In genomic region chr5:108672639-108673038, GRCh38 we compare ENCODE assay signal across 31 cellular contexts.
"Had no signal": no experiment of that assay in that cellular context is flagged by ENCODE, and none has a peak within 500 bp of the region (broad histone marks: within the 10 kb centered on the region; RNA-seq: fewer than 3 reads in every experiment).

No MANE protein-coding gene starts in this region.

- H3K27me3 ChIP-seq: colonic mucosa, gastrocnemius medialis, heart left ventricle, right atrium auricular region, suprapubic skin, transverse colon had no signal

- H3K27ac Mint-ChIP-seq: dendritic cell treated with granulocyte-macrophage colony-stimulating factor and Interleukin-4, amounts not matched to agents 40 ng/mL and 50 ng/mL, for 4 days; endodermal cell; immature natural killer cell; memory B cell; mesothelial cell of epicardium; naive B cell; nephron; stimulated activated naive CD8-positive, alpha-beta T cell treated with anti-CD3 and anti-CD28 coated beads, Interleukin-15, amount 100 ng/mL, for 72 hours had no signal

- H3K36me3 Mint-ChIP-seq: immature natural killer cell, memory B cell, mesothelial cell of epicardium, naive B cell had no signal

- H3K27ac ChIP-seq: colonic mucosa, epithelial cell of prostate, gastrocnemius medialis, heart left ventricle, prostate gland, right atrium auricular region, suprapubic skin, transverse colon had no signal

- DNase-seq: colonic mucosa; effector CD8-positive, alpha-beta T cell; foreskin fibroblast; gastrocnemius medialis; heart left ventricle; hippocampal formation; immature natural killer cell; islet precursor cell; mucosa of descending colon; naive B cell; nucleus accumbens; stimulated activated CD4-positive, alpha-beta T cell treated with anti-CD3 and anti-CD28 coated beads, Interleukin-12 subunit alpha, Interleukin-12 subunit beta, amount 100 ng/mL, for 4 hours; stimulated activated CD4-positive, alpha-beta T cell treated with anti-CD3 and anti-CD28 coated beads, Interleukin-1b, Interleukin-23, amount 100 ng/mL, for 48 hours; stimulated activated CD4-positive, alpha-beta T cell treated with anti-CD3 and anti-CD28 coated beads, Interleukin-4, amount 100 ng/mL, for 1 hour; stimulated activated CD8-positive, alpha-beta memory T cell treated with anti-CD3 and anti-CD28 coated beads, Interleukin-4, amount 100 ng/mL, for 48 hours; stimulated activated naive CD4-positive, alpha-beta T cell; stimulated activated naive CD8-positive, alpha-beta T cell treated with anti-CD3 and anti-CD28 coated beads, Interleukin-15, amount 100 ng/mL, for 72 hours; transverse colon had no signal

- H3K4me3 Mint-ChIP-seq: dendritic cell treated with granulocyte-macrophage colony-stimulating factor and Interleukin-4, amounts not matched to agents 40 ng/mL and 50 ng/mL, for 4 days; endodermal cell; immature natural killer cell; memory B cell; mesothelial cell of epicardium; naive B cell; nephron; stimulated activated naive CD8-positive, alpha-beta T cell treated with anti-CD3 and anti-CD28 coated beads, Interleukin-15, amount 100 ng/mL, for 72 hours had no signal

- H3K9me3 ChIP-seq: colonic mucosa, gastrocnemius medialis, heart left ventricle, mucosa of descending colon, prostate gland, right atrium auricular region, suprapubic skin, transverse colon had no signal

- H3K4me2 ChIP-seq: smooth muscle cell had no signal

- H3K4me1 Mint-ChIP-seq: immature natural killer cell; memory B cell; naive B cell; nephron; stimulated activated naive CD8-positive, alpha-beta T cell treated with anti-CD3 and anti-CD28 coated beads, Interleukin-15, amount 100 ng/mL, for 72 hours had no signal

- H3K4me3 ChIP-seq: colonic mucosa, gastrocnemius medialis, heart left ventricle, lung, mucosa of descending colon, prostate gland, right atrium auricular region, smooth muscle cell, suprapubic skin, transverse colon had no signal

- ATAC-seq: esophagus mucosa; gastrocnemius medialis; heart left ventricle; mucosa of descending colon; sciatic nerve; stimulated activated naive CD8-positive, alpha-beta T cell treated with anti-CD3 and anti-CD28 coated beads, Interleukin-15, amount 100 ng/mL, for 72 hours had no signal

- H3K36me3 ChIP-seq: colonic mucosa, gastrocnemius medialis, heart left ventricle, prostate gland, right atrium auricular region, suprapubic skin, transverse colon had no signal

- H3K4me1 ChIP-seq: colonic mucosa, gastrocnemius medialis, prostate gland, suprapubic skin, transverse colon had no signal

- H3K9me3 Mint-ChIP-seq: dendritic cell treated with granulocyte-macrophage colony-stimulating factor and Interleukin-4, amounts not matched to agents 40 ng/mL and 50 ng/mL, for 4 days; endodermal cell; immature natural killer cell; memory B cell; naive B cell; nephron; stimulated activated naive CD8-positive, alpha-beta T cell treated with anti-CD3 and anti-CD28 coated beads, Interleukin-15, amount 100 ng/mL, for 72 hours had no signal
